17 cellular contexts compared by ENCODE assay signal in the genomic region with DNA sequence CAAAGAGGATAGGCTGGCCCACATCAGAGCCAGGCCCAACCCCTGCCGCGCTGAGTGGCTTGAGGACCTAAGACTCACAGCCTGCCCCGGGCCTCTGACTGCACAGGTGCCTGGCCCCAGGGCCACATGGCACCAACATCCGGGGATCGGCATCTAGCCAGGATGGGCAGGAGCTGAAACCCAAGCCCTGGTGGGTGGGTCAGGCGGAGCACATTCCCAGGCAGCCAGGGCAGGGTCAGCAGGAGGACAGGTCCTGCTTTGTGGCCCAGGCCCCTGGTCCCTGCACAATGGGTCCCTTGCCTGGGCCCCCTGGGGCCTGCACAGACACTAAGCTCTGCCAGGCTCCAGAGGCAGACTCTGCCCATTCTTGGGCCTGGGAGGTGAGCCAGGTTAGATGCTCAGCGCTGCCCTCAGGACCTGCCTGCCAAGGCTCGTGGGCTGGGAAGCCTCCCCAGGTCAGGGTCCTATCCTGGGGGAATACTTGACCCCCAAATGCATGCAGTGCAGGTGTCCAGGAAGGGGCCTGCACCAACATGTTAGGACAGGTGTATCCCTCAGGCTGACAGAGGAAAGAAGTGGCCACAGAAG. TPM values are rescaled to one million over a fixed set of nuclear protein-coding genes. Genes with fewer than 3 reads are reported as not detected.
DNase-seq lines count a peak whose midpoint lies in the region; ATAC-seq and TF ChIP-seq lines count a peak whose summit lies in the region.
"Had no signal": no experiment of that assay in that cellular context is flagged by ENCODE, and none has a peak within 500 bp of the region (broad histone marks: within the 10 kb centered on the region; RNA-seq: fewer than 3 reads in every experiment).

No MANE protein-coding gene starts in this region.

- no peaks in the 10 kb centered on the region for H3K27me3 Mint-ChIP-seq in T-helper 17 cell
- no peaks in the 10 kb centered on the region for H3K27me3 Mint-ChIP-seq in progenitor cell of endocrine pancreas
- H3K27me3 Mint-ChIP-seq: activated CD8-positive, alpha-beta T cell treated with anti-CD3 and anti-CD28 coated beads for 36 hours had no signal

- no peak overlapping the region for H4K8ac ChIP-seq in trophoblast cell (ENCODE audit: low read depth, low read length)

- no peaks in the 10 kb centered on the region for H3K36me3 Mint-ChIP-seq in T-helper 17 cell (ENCODE audit: low read depth)
- peaks cover 4% of the 10 kb centered on the region for H3K36me3 Mint-ChIP-seq in progenitor cell of endocrine pancreas (ENCODE audit: insufficient read depth)
- H3K36me3 Mint-ChIP-seq: stimulated activated naive B cell treated with anti-CD40 and anti-IgM and Interleukin-4, amounts not matched to agents 10 μg/mL and 1 μg/mL and 100 μg/mL, for 72 hours had no signal

- no peak overlapping the region for H4K12ac ChIP-seq in trophoblast cell (ENCODE audit: low read depth, low read length)

- no peak overlapping the region for H2BK12ac ChIP-seq in trophoblast cell (ENCODE audit: low read length)

- intact Hi-C loops in heart right ventricle (cut with DNase I), result loop anchor here in 2 of 10 donors (1.0 to 2.0 kb wide), 2 partner anchors 18 to 20 kb away; no protein-coding TSS in a partner anchor
- intact Hi-C loops in psoas muscle (cut with DNase I), result loop anchor here in 1 of 2 donors (1.0 kb wide), 1 partner anchor 13 kb away; no protein-coding TSS in a partner anchor

- no peak overlapping the region for H2AK5ac ChIP-seq in trophoblast cell (ENCODE audit: low read length)

- no peak overlapping the region for H3K4ac ChIP-seq in trophoblast cell (ENCODE audit: low read depth, low read length)

- H3K4me1 ChIP-seq in heart right ventricle (peaks cover 37 to 54% (median 42%) of the 10 kb centered on the region in 9 donors), psoas muscle (peaks cover 59% of the 10 kb centered on the region), trophoblast cell (ENCODE audit: control insufficient read depth in 1 of 2, insufficient read depth in 2 of 2, low read length in 2 of 2) (peaks cover 13 to 14% of the 10 kb centered on the region in 2 experiments)

- WGBS in heart right ventricle, 2 donors, result 68 to 72% methylated on average over 8 of the region's 8 CpGs
- WGBS in psoas muscle, 3 donors, result 37 to 44% (median 38%) methylated on average over 8 of the region's 8 CpGs
- no CpG with 5 or more reads among the region's 8 CpGs for WGBS in trophoblast cell (ENCODE audit: extremely low coverage, insufficient coverage, insufficient read length)

- H3K4me3 ChIP-seq in heart right ventricle, result no peak overlapping the region
- H3K4me3 ChIP-seq in psoas muscle, result no peak overlapping the region
- no peak overlapping the region for H3K4me3 ChIP-seq in trophoblast cell (ENCODE audit: low read depth, low read length)
- H3K4me3 ChIP-seq: tibial nerve had no signal

- ATAC-seq in T-helper 17 cell (no peak), heart right ventricle (peak in 5 of 8 donors; percentile 5 to 58 (median 34)), psoas muscle (peak; percentile 54 to 70 (median 66))
- ATAC-seq: activated CD8-positive, alpha-beta T cell treated with anti-CD3 and anti-CD28 coated beads for 36 hours; effector memory CD8-positive, alpha-beta T cell; stimulated activated naive B cell treated with anti-CD40 and anti-IgM and Interleukin-4, amounts not matched to agents 10 μg/mL and 1 μg/mL and 100 μg/mL, for 72 hours had no signal

- no peak overlapping the region for H2BK5ac ChIP-seq in trophoblast cell (ENCODE audit: low read depth, low read length, poor library complexity)

- H3K4me3 Mint-ChIP-seq in T-helper 17 cell (no peak overlapping the region), progenitor cell of endocrine pancreas (ENCODE audit: low read depth) (no peak overlapping the region)
- H3K4me3 Mint-ChIP-seq: activated B cell treated with CpG ODN at 0.5 μM for 24 hours; activated CD8-positive, alpha-beta T cell treated with anti-CD3 and anti-CD28 coated beads for 36 hours; effector memory CD8-positive, alpha-beta T cell; stimulated activated naive B cell treated with anti-CD40 and anti-IgM and Interleukin-4, amounts not matched to agents 10 μg/mL and 1 μg/mL and 100 μg/mL, for 72 hours had no signal

- H3K9me3 ChIP-seq in T-helper 17 cell (ENCODE audit: control insufficient read depth, low read length, poor library complexity, severe bottlenecking) (no peaks in the 10 kb centered on the region), heart right ventricle (no peaks in the 10 kb centered on the region), psoas muscle (no peaks in the 10 kb centered on the region), trophoblast cell (ENCODE audit: insufficient read depth, low read depth, low read length) (no peaks in the 10 kb centered on the region)
- H3K9me3 ChIP-seq: tibial nerve had no signal

- H3K27ac ChIP-seq in heart right ventricle (peak overlapping the region; percentile 57 to 95 (median 86)), psoas muscle (peak overlapping the region; percentile 94), trophoblast cell (ENCODE audit: low read depth, low read length) (no peak overlapping the region)

- H3K36me3 ChIP-seq in heart right ventricle, result peaks cover 0 to 40% (median 9%) of the 10 kb centered on the region in 9 donors
- H3K36me3 ChIP-seq in psoas muscle (ENCODE audit: insufficient read depth in 1 of 2, low read depth in 1 of 2), result peaks cover 0 to 31% of the 10 kb centered on the region in 2 donors
- peaks cover 4 to 10% of the 10 kb centered on the region in 2 experiments for H3K36me3 ChIP-seq in trophoblast cell (ENCODE audit: control insufficient read depth in 1 of 2, insufficient read depth in 2 of 2, low read length in 2 of 2)

- peak overlapping the region; percentile 59 for H3K27ac Mint-ChIP-seq in T-helper 17 cell
- no peak overlapping the region for H3K27ac Mint-ChIP-seq in progenitor cell of endocrine pancreas
- H3K27ac Mint-ChIP-seq: activated B cell treated with CpG ODN at 0.5 μM for 24 hours; activated CD8-positive, alpha-beta T cell treated with anti-CD3 and anti-CD28 coated beads for 36 hours; effector memory CD8-positive, alpha-beta T cell; stimulated activated naive B cell treated with anti-CD40 and anti-IgM and Interleukin-4, amounts not matched to agents 10 μg/mL and 1 μg/mL and 100 μg/mL, for 72 hours had no signal

- H2BK120ac ChIP-seq in trophoblast cell (ENCODE audit: insufficient read depth, low read length, poor library complexity), result no peak overlapping the region

- no peak for TF ChIP-seq CTCF in heart right ventricle (IDR thresholded peaks at IDR 0.05)
- no peak for TF ChIP-seq CTCF in psoas muscle (IDR thresholded peaks at IDR 0.05)
- no peak for TF ChIP-seq CTCF in progenitor cell of endocrine pancreas (IDR thresholded peaks at IDR 0.05; ENCODE audit: unreplicated experiment)

- peak; percentile 31 for DNase-seq in COLO668 (lab: John Stamatoyannopoulos, UW; ENCODE audit: unreplicated experiment)
- DNase-seq in T-helper 17 cell, result no peak
- peak in 1 of 2 donors; percentile 33 for DNase-seq in heart right ventricle
- DNase-seq in psoas muscle, result peak; percentile 62 to 89
- no peak for DNase-seq in progenitor cell of endocrine pancreas (ENCODE audit: low spot score, unreplicated experiment)
- no peak for DNase-seq in DMS79 (lab: John Stamatoyannopoulos, UW)
- no peak for DNase-seq in NOMO-1 treated with dmso at 0.1 percent for 144 hours (lab: John Stamatoyannopoulos, UW; ENCODE audit: unreplicated experiment)
- DNase-seq in trophoblast cell, result no peak
- DNase-seq: activated B cell treated with CpG ODN at 0.5 μM for 24 hours; activated CD8-positive, alpha-beta T cell treated with anti-CD3 and anti-CD28 coated beads for 36 hours; activated naive CD4-positive, alpha-beta T cell; amniotic stem cell; effector memory CD8-positive, alpha-beta T cell; KBM-7; MV-4-11; stimulated activated naive B cell treated with anti-CD40 and anti-IgM and Interleukin-4, amounts not matched to agents 10 μg/mL and 1 μg/mL and 100 μg/mL, for 72 hours had no signal

- no peak overlapping the region for H2AFZ ChIP-seq in trophoblast cell (ENCODE audit: insufficient read depth, low read length, poor library complexity)

- H3K14ac ChIP-seq in trophoblast cell (ENCODE audit: low read length), result no peak overlapping the region

- no peaks in the 10 kb centered on the region for H3K79me1 ChIP-seq in trophoblast cell (ENCODE audit: low read length)

- H3K9me3 Mint-ChIP-seq in progenitor cell of endocrine pancreas (ENCODE audit: low read depth), result no peaks in the 10 kb centered on the region
- H3K9me3 Mint-ChIP-seq: activated B cell treated with CpG ODN at 0.5 μM for 24 hours; activated CD8-positive, alpha-beta T cell treated with anti-CD3 and anti-CD28 coated beads for 36 hours; effector memory CD8-positive, alpha-beta T cell; stimulated activated naive B cell treated with anti-CD40 and anti-IgM and Interleukin-4, amounts not matched to agents 10 μg/mL and 1 μg/mL and 100 μg/mL, for 72 hours had no signal

- H3K27me3 ChIP-seq in heart right ventricle (no peaks in the 10 kb centered on the region), psoas muscle (ENCODE audit: insufficient read depth in 3 of 3, low read length in 2 of 3) (no peaks in the 10 kb centered on the region), trophoblast cell (ENCODE audit: insufficient read depth, low read length) (no peaks in the 10 kb centered on the region)
- H3K27me3 ChIP-seq: tibial nerve had no signal

- H3K4me2 ChIP-seq in trophoblast cell (ENCODE audit: low read length), result no peak overlapping the region

- no peak overlapping the region for H4K91ac ChIP-seq in trophoblast cell (ENCODE audit: low read depth, low read length)

- no peak overlapping the region for H3K18ac ChIP-seq in trophoblast cell (ENCODE audit: low read length)

- no peak overlapping the region for H3K9ac ChIP-seq in trophoblast cell (ENCODE audit: low read length)

- peaks cover 2% of the 10 kb centered on the region for H3K79me2 ChIP-seq in trophoblast cell (ENCODE audit: control insufficient read depth, insufficient read depth, low read length, poor library complexity)

- H3K23ac ChIP-seq in trophoblast cell (ENCODE audit: low read length), result no peak overlapping the region

- H3K4me1 Mint-ChIP-seq in T-helper 17 cell (no peaks in the 10 kb centered on the region), progenitor cell of endocrine pancreas (ENCODE audit: low read depth) (peaks cover 6% of the 10 kb centered on the region)

RNA-seq across cellular contexts. Expression of a gene that starts 33.5 kb away (rescaled TPM):
- total RNA-seq in T-helper 17 cell, result 1 to 10 TPM; 1.3 to 2.8 TPM
- total RNA-seq in heart right ventricle, result 10 to 100 TPM; 22.2 to 53.5 (median 32.1) TPM
- 10 to 100 TPM; 26.8 to 58.9 TPM for polyA plus RNA-seq in heart right ventricle
- 10 to 100 TPM in 2 of 4 donors, 1 to 10 TPM in 2; 8.7 to 28.0 (median 14.8) TPM for total RNA-seq in psoas muscle
- polyA plus RNA-seq in psoas muscle, result 1 to 10 TPM; 3.6 to 7.3 (median 7.0) TPM
- total RNA-seq in progenitor cell of endocrine pancreas, result 95.3 and 101 TPM in 2 replicates
- polyA plus RNA-seq in trophoblast cell (2013), result 5.7 and 5.9 TPM in 2 replicates

RNA-seq across cellular contexts. Expression of a gene that starts 37.8 kb away (rescaled TPM):
- total RNA-seq in T-helper 17 cell, result 10 to 100 TPM; 31.7 to 44.3 TPM
- 100 to 1,000 TPM in 3 of 10 donors, 10 to 100 TPM in 7; 51.6 to 139 (median 94.2) TPM for total RNA-seq in heart right ventricle
- polyA plus RNA-seq in heart right ventricle, result 10 to 100 TPM; 34.1 to 65.8 TPM
- 10 to 100 TPM; 20.6 to 41.0 (median 36.4) TPM for total RNA-seq in psoas muscle
- polyA plus RNA-seq in psoas muscle, result 10 to 100 TPM; 28.2 to 73.3 (median 28.5) TPM
- 19.9 and 21.8 TPM in 2 replicates for total RNA-seq in progenitor cell of endocrine pancreas
- polyA plus RNA-seq in trophoblast cell (2013), result 13.5 and 14.9 TPM in 2 replicates

RNA-seq across cellular contexts. Expression of a gene that starts 41.5 kb away (rescaled TPM):
- total RNA-seq in T-helper 17 cell, result 10 to 100 TPM; 16.8 to 25.6 TPM
- total RNA-seq in heart right ventricle, result 10 to 100 TPM; 28.5 to 59.9 (median 35.0) TPM
- 100 to 1,000 TPM in 1 of 2 donors, 10 to 100 TPM in 1; 25.8 to 103 TPM for polyA plus RNA-seq in heart right ventricle
- 10 to 100 TPM; 18.4 to 35.1 (median 24.5) TPM for total RNA-seq in psoas muscle
- 10 to 100 TPM; 13.7 to 23.5 (median 16.0) TPM for polyA plus RNA-seq in psoas muscle
- 14.0 and 14.3 TPM in 2 replicates for total RNA-seq in progenitor cell of endocrine pancreas
- polyA plus RNA-seq in trophoblast cell (2013), result 2.2 and 2.6 TPM in 2 replicates

RNA-seq across cellular contexts. Expression of a gene that starts 41.5 kb away (rescaled TPM):
- total RNA-seq in T-helper 17 cell (10 to 100 TPM; 28.2 to 37.3 TPM), heart right ventricle (100 to 1,000 TPM in 5 of 10 donors, 10 to 100 TPM in 5; 72.5 to 128 (median 101) TPM), psoas muscle (100 to 1,000 TPM in 2 of 4 donors, 10 to 100 TPM in 2; 63.6 to 146 (median 115) TPM), progenitor cell of endocrine pancreas (48.7 and 58.2 TPM in 2 replicates)
- polyA plus RNA-seq in heart right ventricle (100 to 1,000 TPM in 1 of 2 donors, 10 to 100 TPM in 1; 42.9 to 273 TPM), psoas muscle (100 to 1,000 TPM; 100 to 142 (median 117) TPM)
- polyA plus RNA-seq in trophoblast cell (2013), result 16.0 and 18.0 TPM in 2 replicates

Comparison
In these comparisons a context has a peak if more than half of its experiments do, and no peak if none do; other contexts are left out.
1. DNase-seq: peak in COLO668 (single experiment) and psoas muscle (2 of 2); none in T-helper 17 cell (0 of 3), progenitor cell of endocrine pancreas (single experiment), DMS79 (single experiment), NOMO-1 treated with dmso at 0.1 percent for 144 hours (single experiment) and trophoblast cell (0 of 2).